Comparison of ENCODE assay signal across 12 cellular contexts in genomic region chr6:128554302-128554701, GRCh38. TPM values are rescaled to one million over a fixed set of nuclear protein-coding genes. Genes with fewer than 3 reads are reported as not detected.
DNase-seq lines count a peak whose midpoint lies in the region; ATAC-seq and TF ChIP-seq lines count a peak whose summit lies in the region.
"Had no signal": no experiment of that assay in that cellular context is flagged by ENCODE, and none has a peak within 500 bp of the region (broad histone marks: within the 10 kb centered on the region; RNA-seq: fewer than 3 reads in every experiment).

No MANE protein-coding gene starts in this region.

- no peaks in the 10 kb centered on the region for H3K36me3 ChIP-seq in HAP-1 (replicated peaks)
- H3K36me3 ChIP-seq in transverse colon = no peaks in the 10 kb centered on the region
- H3K36me3 ChIP-seq: ascending aorta, lower lobe of right lung had no signal

- ATAC-seq in SK-N-SH treated with all-trans-retinoic acid at 6 μM for 48 hours (peak; percentile 49; the same call in 1 of the 3 replicates), GM18867 (IDR thresholded peaks at IDR 0.05; ENCODE audit: unreplicated experiment) (no peak)
- ATAC-seq: esophagus mucosa, lower lobe of right lung had no signal

- TF ChIP-seq EP300 in Ishikawa (IDR thresholded peaks at IDR 0.05; ENCODE audit: borderline replicate concordance) (no peak), transverse colon (IDR thresholded peaks at IDR 0.05; ENCODE audit: low read depth) (no peak)

- DNase-seq in fibroblast of villous mesenchyme (ENCODE audit: low read depth) (no peak), renal cortical epithelial cell (ENCODE audit: low read depth) (peak; percentile 44), HAP-1 (ENCODE audit: low spot score in 2 of 2) (no peak), transverse colon (no peak)
- DNase-seq: activated CD8-positive, alpha-beta memory T cell treated with anti-CD3 and anti-CD28 coated beads, Interleukin-2, amount 50 U/mL, for 48 hours; lower lobe of right lung; NCI-H1436 had no signal

- H3K4me1 ChIP-seq in HAP-1 = peaks cover 8% of the 10 kb centered on the region; the same call in 1 of the 2 replicates
- no peaks in the 10 kb centered on the region for H3K4me1 ChIP-seq in transverse colon
- H3K4me1 ChIP-seq: ascending aorta, lower lobe of right lung had no signal

- in situ Hi-C loops in HAP-1 (cut with MboI; ENCODE audit: low sequenced_read_pairs) = no loop called here
- in situ Hi-C loops in transverse colon (cut with MboI; ENCODE audit: low pct_ligation_motif_present in 1 of 4, low pct_unique_long_range_greater_than_20kb in 1 of 4, low sequenced_read_pairs in 3 of 4) = loop anchor here in 1 of 4 donors (25.0 kb wide), 1 partner anchor 817 kb away; no protein-coding TSS in a partner anchor

- no peak overlapping the region for H3K27ac ChIP-seq in transverse colon
- H3K27ac ChIP-seq: ascending aorta, lower lobe of right lung had no signal

- H3K27me3 ChIP-seq in HAP-1 (ENCODE audit: low read depth) = no peaks in the 10 kb centered on the region
- no peaks in the 10 kb centered on the region for H3K27me3 ChIP-seq in transverse colon
- H3K27me3 ChIP-seq: ascending aorta had no signal

- intact Hi-C loops in transverse colon (cut with DNase I; ENCODE audit: low total_unique reads) = loop anchor here (10.0 kb wide), 1 partner anchor 1740 kb away; no protein-coding TSS in a partner anchor

- TF ChIP-seq RAD21 in Ishikawa (IDR thresholded peaks at IDR 0.05; ENCODE audit: low read depth) = peak; percentile 35; the same call in 1 of the 2 replicates

- TF ChIP-seq CTCF in fibroblast of villous mesenchyme (IDR thresholded peaks at IDR 0.05; ENCODE audit: insufficient read depth, low read depth, low read length) = peak; percentile 22
- TF ChIP-seq CTCF in transverse colon (IDR thresholded peaks at IDR 0.05) = peak in 1 of 5 experiments; percentile 23

- H3K4me3 ChIP-seq in fibroblast of villous mesenchyme (ENCODE audit: low read depth, low read length) (no peak overlapping the region), HAP-1 (no peak overlapping the region), transverse colon (no peak overlapping the region)
- H3K4me3 ChIP-seq: ascending aorta, lower lobe of right lung had no signal

- WGBS in transverse colon (ENCODE audit: low coverage in 1 of 2), 2 donors = 48 to 50% methylated on average over 2 of the region's 2 CpGs

- no peak for TF ChIP-seq POLR2A in transverse colon (IDR thresholded peaks at IDR 0.05)

- no peaks in the 10 kb centered on the region for H3K9me3 ChIP-seq in HAP-1
- no peaks in the 10 kb centered on the region for H3K9me3 ChIP-seq in transverse colon
- H3K9me3 ChIP-seq: ascending aorta, lower lobe of right lung had no signal

TF ChIP-seq in Ishikawa, 13 proteins besides CTCF, POLR2A, EP300 and RAD21:
- TF ChIP-seq EGR1 (IDR thresholded peaks at IDR 0.05) (peak; percentile 53), TEAD4 (IDR thresholded peaks at IDR 0.05) (no peak)

TF ChIP-seq in SK-N-SH treated with all-trans-retinoic acid at 6 μM for 48 hours, 23 proteins besides CTCF, POLR2A, EP300 and RAD21:
- TF ChIP-seq RARB (CRISPR knock-in tag; IDR thresholded peaks at IDR 0.05) = no peak
- TF ChIP-seq ZNF8 (CRISPR knock-in tag; IDR thresholded peaks at IDR 0.05) = no peak
- TF ChIP-seq ZFP30 (CRISPR knock-in tag; IDR thresholded peaks at IDR 0.05) = no peak
- no peak for TF ChIP-seq PATZ1 (CRISPR knock-in tag; IDR thresholded peaks at IDR 0.05; ENCODE audit: borderline replicate concordance)
- TF ChIP-seq ZC3H10 (CRISPR knock-in tag; IDR thresholded peaks at IDR 0.05) = no peak
- TF ChIP-seq OSR1 (CRISPR knock-in tag; IDR thresholded peaks at IDR 0.05) = no peak
- no peak for TF ChIP-seq GLIS3 (CRISPR knock-in tag; IDR thresholded peaks at IDR 0.05)
- no peak for TF ChIP-seq TCF4 (CRISPR knock-in tag; IDR thresholded peaks at IDR 0.05; ENCODE audit: borderline replicate concordance)
- no peak for TF ChIP-seq POU6F1 (CRISPR knock-in tag; IDR thresholded peaks at IDR 0.05; ENCODE audit: borderline replicate concordance, low read depth)
TF ChIP-seq in SK-N-SH treated with all-trans-retinoic acid at 6 μM for 48 hours: peak in this region for 0.

RNA-seq across cellular contexts. Expression of gene PTPRK, which starts 33.9 kb away (rescaled TPM):
- 70.0 and 82.5 TPM in 2 replicates for total RNA-seq in fibroblast of villous mesenchyme
- total RNA-seq in renal cortical epithelial cell = 104 and 124 TPM in 2 replicates
- 100 to 1,000 TPM in 2 of 4 donors, 10 to 100 TPM in 2; 88.0 to 187 (median 136) TPM for total RNA-seq in transverse colon
